1 cellular context compared by ENCODE assay signal in the genomic region with DNA sequence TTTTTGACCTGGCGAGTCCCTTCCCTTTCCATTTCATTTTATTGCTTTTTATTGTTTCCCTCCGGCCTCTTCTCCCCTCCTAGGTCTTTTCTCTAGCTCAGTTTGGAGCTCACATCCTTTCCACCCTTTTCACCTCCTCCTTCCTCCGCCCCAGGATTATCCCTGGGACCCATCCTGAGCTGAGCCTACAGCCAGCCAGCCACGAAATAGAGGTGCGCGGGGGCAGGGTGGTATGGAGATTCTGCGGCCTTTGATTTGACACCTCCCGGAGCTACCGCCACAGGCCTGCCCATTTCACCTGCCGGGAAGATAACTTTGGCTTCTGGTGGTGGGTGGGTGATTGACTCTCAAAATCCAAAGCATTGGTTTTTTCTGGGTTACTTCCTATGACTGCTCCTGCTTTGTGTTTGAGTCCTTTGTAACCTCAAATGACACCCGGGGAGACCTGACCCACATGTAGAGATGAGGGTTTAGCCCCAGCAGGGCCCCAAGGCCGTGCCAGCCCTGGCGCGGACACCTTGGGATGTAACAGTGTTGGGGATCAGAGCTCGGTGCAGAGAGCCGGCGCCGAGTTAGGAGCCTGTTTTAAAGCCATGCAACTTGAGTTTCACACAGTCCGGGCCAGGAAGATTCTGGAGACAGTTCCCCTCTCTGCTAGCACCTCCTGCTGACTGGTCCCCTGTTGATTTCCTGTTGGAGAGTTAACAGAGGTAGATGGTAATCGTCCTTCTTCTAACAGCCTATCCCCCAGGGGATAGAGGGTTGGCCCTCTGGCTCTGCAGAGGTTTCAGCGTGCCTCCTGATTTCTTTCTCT.
TF ChIP-seq lines count a peak whose summit lies in the region.

No MANE protein-coding gene starts in this region.

TF ChIP-seq in SK-N-SH, 30 proteins besides CTCF, POLR2A, EP300 and RAD21 (continued from another document):
- TF ChIP-seq, protein P1, sequence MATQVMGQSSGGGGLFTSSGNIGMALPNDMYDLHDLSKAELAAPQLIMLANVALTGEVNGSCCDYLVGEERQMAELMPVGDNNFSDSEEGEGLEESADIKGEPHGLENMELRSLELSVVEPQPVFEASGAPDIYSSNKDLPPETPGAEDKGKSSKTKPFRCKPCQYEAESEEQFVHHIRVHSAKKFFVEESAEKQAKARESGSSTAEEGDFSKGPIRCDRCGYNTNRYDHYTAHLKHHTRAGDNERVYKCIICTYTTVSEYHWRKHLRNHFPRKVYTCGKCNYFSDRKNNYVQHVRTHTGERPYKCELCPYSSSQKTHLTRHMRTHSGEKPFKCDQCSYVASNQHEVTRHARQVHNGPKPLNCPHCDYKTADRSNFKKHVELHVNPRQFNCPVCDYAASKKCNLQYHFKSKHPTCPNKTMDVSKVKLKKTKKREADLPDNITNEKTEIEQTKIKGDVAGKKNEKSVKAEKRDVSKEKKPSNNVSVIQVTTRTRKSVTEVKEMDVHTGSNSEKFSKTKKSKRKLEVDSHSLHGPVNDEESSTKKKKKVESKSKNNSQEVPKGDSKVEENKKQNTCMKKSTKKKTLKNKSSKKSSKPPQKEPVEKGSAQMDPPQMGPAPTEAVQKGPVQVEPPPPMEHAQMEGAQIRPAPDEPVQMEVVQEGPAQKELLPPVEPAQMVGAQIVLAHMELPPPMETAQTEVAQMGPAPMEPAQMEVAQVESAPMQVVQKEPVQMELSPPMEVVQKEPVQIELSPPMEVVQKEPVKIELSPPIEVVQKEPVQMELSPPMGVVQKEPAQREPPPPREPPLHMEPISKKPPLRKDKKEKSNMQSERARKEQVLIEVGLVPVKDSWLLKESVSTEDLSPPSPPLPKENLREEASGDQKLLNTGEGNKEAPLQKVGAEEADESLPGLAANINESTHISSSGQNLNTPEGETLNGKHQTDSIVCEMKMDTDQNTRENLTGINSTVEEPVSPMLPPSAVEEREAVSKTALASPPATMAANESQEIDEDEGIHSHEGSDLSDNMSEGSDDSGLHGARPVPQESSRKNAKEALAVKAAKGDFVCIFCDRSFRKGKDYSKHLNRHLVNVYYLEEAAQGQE (IDR thresholded peaks at IDR 0.05; ENCODE audit: low read depth, low read length): no peak
- TF ChIP-seq, protein P2, sequence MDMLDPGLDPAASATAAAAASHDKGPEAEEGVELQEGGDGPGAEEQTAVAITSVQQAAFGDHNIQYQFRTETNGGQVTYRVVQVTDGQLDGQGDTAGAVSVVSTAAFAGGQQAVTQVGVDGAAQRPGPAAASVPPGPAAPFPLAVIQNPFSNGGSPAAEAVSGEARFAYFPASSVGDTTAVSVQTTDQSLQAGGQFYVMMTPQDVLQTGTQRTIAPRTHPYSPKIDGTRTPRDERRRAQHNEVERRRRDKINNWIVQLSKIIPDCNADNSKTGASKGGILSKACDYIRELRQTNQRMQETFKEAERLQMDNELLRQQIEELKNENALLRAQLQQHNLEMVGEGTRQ (IDR thresholded peaks at IDR 0.05; ENCODE audit: borderline replicate concordance, low read depth, low read length): no peak
- TF ChIP-seq RXRA (IDR thresholded peaks at IDR 0.05; ENCODE audit: borderline replicate concordance, low read depth) (no peak), TAF1 (IDR thresholded peaks at IDR 0.05; ENCODE audit: borderline replicate concordance, low read depth, low read length) (no peak), FOXM1 (IDR thresholded peaks at IDR 0.05; ENCODE audit: low read depth) (no peak), RFX5 (IDR thresholded peaks at IDR 0.05; ENCODE audit: low read length) (no peak), JUND (IDR thresholded peaks at IDR 0.05) (no peak), RCOR1 (IDR thresholded peaks at IDR 0.05; ENCODE audit: low read length) (no peak), FOSL2 (IDR thresholded peaks at IDR 0.05; ENCODE audit: borderline replicate concordance, low read depth) (no peak)
- TF ChIP-seq, protein P3, sequence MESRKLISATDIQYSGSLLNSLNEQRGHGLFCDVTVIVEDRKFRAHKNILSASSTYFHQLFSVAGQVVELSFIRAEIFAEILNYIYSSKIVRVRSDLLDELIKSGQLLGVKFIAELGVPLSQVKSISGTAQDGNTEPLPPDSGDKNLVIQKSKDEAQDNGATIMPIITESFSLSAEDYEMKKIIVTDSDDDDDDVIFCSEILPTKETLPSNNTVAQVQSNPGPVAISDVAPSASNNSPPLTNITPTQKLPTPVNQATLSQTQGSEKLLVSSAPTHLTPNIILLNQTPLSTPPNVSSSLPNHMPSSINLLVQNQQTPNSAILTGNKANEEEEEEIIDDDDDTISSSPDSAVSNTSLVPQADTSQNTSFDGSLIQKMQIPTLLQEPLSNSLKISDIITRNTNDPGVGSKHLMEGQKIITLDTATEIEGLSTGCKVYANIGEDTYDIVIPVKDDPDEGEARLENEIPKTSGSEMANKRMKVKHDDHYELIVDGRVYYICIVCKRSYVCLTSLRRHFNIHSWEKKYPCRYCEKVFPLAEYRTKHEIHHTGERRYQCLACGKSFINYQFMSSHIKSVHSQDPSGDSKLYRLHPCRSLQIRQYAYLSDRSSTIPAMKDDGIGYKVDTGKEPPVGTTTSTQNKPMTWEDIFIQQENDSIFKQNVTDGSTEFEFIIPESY (IDR thresholded peaks at IDR 0.05; ENCODE audit: borderline replicate concordance, low read depth): no peak
